ENCODE assay signal across 1 cellular context in genomic region chr11:47415949-47416472, GRCh38.
A peak's percentile ranks its signal among the peaks of the same experiment; 100 is the strongest.
TF ChIP-seq lines count a peak whose summit lies in the region.

No MANE protein-coding gene starts in this region.

TF ChIP-seq in HEK293, 187 proteins besides CTCF, POLR2A, EP300 and RAD21 (continued from another document and continues in another):
- TF ChIP-seq PRDM4 (tag by site-specific recombination; IDR thresholded peaks at IDR 0.05) (no peak), ZNF266 (tag by site-specific recombination; IDR thresholded peaks at IDR 0.05; ENCODE audit: low read depth) (no peak), ZNF701 (tag by site-specific recombination; IDR thresholded peaks at IDR 0.05) (no peak), EGR2 (tag by site-specific recombination; IDR thresholded peaks at IDR 0.05; ENCODE audit: low read depth) (no peak; the same call in 1 of the 2 replicates), ZNF692 (tag by site-specific recombination; IDR thresholded peaks at IDR 0.05) (0 out of 2 replicates have a peak, but pooled peaks have one; percentile 43), ZNF324 (tag by site-specific recombination; IDR thresholded peaks at IDR 0.05) (no peak), ZNF660 (tag by site-specific recombination; IDR thresholded peaks at IDR 0.05) (peak; percentile 75; the same call in 1 of the 2 replicates), ZNF112 (tag by site-specific recombination; IDR thresholded peaks at IDR 0.05) (no peak), ZBTB1 (tag by site-specific recombination; IDR thresholded peaks at IDR 0.05) (no peak), ZNF792 (tag by site-specific recombination; IDR thresholded peaks at IDR 0.05) (no peak), ZSCAN23 (tag by site-specific recombination; IDR thresholded peaks at IDR 0.05) (no peak), KLF16 (tag by site-specific recombination; IDR thresholded peaks at IDR 0.05) (no peak), ZNF239 (tag by site-specific recombination; IDR thresholded peaks at IDR 0.05) (no peak), ZBTB44 (tag by site-specific recombination; IDR thresholded peaks at IDR 0.05) (0 out of 2 replicates have a peak, but pooled peaks have one; percentile 25), ZFP41 (tag by site-specific recombination; IDR thresholded peaks at IDR 0.05; ENCODE audit: borderline replicate concordance) (no peak), ZNF169 (tag by site-specific recombination; IDR thresholded peaks at IDR 0.05) (no peak), ZNF677 (tag by site-specific recombination; IDR thresholded peaks at IDR 0.05) (no peak), ZNF639 (tag by site-specific recombination; IDR thresholded peaks at IDR 0.05) (no peak), ZNF23 (tag by site-specific recombination; IDR thresholded peaks at IDR 0.05; ENCODE audit: borderline replicate concordance) (no peak), ZNF830 (tag by site-specific recombination; IDR thresholded peaks at IDR 0.05; ENCODE audit: low read depth) (no peak), ZNF48 (tag by site-specific recombination; IDR thresholded peaks at IDR 0.05) (no peak), ZNF423 (tag by site-specific recombination; IDR thresholded peaks at IDR 0.05) (no peak), GLIS2 (tag by site-specific recombination; IDR thresholded peaks at IDR 0.05) (peak; percentile 42; the same call in 1 of the 2 replicates), ZNF398 (tag by site-specific recombination; IDR thresholded peaks at IDR 0.05) (peak; percentile 56), ZNF510 (tag by site-specific recombination; IDR thresholded peaks at IDR 0.05; ENCODE audit: insufficient replicate concordance) (no peak), ZBTB7A (tag by site-specific recombination; IDR thresholded peaks at IDR 0.05; ENCODE audit: low read depth) (no peak), ZNF157 (tag by site-specific recombination; IDR thresholded peaks at IDR 0.05) (no peak), ZNF26 (tag by site-specific recombination; IDR thresholded peaks at IDR 0.05) (no peak), MZF1 (tag by site-specific recombination; IDR thresholded peaks at IDR 0.05; ENCODE audit: borderline replicate concordance) (no peak)
- TF ChIP-seq, protein P1, sequence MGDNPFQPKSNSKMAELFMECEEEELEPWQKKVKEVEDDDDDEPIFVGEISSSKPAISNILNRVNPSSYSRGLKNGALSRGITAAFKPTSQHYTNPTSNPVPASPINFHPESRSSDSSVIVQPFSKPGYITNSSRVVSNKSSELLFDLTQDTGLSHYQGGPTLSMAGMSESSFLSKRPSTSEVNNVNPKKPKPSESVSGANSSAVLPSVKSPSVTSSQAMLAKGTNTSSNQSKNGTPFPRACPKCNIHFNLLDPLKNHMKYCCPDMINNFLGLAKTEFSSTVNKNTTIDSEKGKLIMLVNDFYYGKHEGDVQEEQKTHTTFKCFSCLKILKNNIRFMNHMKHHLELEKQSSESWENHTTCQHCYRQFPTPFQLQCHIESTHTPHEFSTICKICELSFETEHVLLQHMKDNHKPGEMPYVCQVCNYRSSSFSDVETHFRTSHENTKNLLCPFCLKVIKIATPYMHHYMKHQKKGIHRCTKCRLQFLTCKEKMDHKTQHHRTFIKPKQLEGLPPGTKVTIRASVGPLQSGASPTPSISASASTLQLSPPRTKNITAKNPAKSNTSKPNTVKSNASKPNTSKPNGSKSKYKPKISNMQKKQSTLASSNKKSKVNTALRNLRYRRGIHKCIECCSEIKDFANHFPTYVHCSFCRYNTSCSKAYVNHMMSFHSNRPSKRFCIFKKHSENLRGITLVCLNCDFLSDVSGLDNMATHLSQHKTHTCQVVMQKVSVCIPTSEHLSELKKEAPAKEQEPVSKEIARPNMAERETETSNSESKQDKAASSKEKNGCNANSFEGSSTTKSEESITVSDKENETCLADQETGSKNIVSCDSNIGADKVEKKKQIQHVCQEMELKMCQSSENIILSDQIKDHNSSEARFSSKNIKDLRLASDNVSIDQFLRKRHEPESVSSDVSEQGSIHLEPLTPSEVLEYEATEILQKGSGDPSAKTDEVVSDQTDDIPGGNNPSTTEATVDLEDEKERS (tag by site-specific recombination; IDR thresholded peaks at IDR 0.05) = no peak
- TF ChIP-seq, protein P2, sequence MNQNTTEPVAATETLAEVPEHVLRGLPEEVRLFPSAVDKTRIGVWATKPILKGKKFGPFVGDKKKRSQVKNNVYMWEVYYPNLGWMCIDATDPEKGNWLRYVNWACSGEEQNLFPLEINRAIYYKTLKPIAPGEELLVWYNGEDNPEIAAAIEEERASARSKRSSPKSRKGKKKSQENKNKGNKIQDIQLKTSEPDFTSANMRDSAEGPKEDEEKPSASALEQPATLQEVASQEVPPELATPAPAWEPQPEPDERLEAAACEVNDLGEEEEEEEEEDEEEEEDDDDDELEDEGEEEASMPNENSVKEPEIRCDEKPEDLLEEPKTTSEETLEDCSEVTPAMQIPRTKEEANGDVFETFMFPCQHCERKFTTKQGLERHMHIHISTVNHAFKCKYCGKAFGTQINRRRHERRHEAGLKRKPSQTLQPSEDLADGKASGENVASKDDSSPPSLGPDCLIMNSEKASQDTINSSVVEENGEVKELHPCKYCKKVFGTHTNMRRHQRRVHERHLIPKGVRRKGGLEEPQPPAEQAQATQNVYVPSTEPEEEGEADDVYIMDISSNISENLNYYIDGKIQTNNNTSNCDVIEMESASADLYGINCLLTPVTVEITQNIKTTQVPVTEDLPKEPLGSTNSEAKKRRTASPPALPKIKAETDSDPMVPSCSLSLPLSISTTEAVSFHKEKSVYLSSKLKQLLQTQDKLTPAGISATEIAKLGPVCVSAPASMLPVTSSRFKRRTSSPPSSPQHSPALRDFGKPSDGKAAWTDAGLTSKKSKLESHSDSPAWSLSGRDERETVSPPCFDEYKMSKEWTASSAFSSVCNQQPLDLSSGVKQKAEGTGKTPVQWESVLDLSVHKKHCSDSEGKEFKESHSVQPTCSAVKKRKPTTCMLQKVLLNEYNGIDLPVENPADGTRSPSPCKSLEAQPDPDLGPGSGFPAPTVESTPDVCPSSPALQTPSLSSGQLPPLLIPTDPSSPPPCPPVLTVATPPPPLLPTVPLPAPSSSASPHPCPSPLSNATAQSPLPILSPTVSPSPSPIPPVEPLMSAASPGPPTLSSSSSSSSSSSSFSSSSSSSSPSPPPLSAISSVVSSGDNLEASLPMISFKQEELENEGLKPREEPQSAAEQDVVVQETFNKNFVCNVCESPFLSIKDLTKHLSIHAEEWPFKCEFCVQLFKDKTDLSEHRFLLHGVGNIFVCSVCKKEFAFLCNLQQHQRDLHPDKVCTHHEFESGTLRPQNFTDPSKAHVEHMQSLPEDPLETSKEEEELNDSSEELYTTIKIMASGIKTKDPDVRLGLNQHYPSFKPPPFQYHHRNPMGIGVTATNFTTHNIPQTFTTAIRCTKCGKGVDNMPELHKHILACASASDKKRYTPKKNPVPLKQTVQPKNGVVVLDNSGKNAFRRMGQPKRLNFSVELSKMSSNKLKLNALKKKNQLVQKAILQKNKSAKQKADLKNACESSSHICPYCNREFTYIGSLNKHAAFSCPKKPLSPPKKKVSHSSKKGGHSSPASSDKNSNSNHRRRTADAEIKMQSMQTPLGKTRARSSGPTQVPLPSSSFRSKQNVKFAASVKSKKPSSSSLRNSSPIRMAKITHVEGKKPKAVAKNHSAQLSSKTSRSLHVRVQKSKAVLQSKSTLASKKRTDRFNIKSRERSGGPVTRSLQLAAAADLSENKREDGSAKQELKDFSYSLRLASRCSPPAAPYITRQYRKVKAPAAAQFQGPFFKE (tag by site-specific recombination; IDR thresholded peaks at IDR 0.05; ENCODE audit: borderline replicate concordance) = no peak
- TF ChIP-seq, protein P3, sequence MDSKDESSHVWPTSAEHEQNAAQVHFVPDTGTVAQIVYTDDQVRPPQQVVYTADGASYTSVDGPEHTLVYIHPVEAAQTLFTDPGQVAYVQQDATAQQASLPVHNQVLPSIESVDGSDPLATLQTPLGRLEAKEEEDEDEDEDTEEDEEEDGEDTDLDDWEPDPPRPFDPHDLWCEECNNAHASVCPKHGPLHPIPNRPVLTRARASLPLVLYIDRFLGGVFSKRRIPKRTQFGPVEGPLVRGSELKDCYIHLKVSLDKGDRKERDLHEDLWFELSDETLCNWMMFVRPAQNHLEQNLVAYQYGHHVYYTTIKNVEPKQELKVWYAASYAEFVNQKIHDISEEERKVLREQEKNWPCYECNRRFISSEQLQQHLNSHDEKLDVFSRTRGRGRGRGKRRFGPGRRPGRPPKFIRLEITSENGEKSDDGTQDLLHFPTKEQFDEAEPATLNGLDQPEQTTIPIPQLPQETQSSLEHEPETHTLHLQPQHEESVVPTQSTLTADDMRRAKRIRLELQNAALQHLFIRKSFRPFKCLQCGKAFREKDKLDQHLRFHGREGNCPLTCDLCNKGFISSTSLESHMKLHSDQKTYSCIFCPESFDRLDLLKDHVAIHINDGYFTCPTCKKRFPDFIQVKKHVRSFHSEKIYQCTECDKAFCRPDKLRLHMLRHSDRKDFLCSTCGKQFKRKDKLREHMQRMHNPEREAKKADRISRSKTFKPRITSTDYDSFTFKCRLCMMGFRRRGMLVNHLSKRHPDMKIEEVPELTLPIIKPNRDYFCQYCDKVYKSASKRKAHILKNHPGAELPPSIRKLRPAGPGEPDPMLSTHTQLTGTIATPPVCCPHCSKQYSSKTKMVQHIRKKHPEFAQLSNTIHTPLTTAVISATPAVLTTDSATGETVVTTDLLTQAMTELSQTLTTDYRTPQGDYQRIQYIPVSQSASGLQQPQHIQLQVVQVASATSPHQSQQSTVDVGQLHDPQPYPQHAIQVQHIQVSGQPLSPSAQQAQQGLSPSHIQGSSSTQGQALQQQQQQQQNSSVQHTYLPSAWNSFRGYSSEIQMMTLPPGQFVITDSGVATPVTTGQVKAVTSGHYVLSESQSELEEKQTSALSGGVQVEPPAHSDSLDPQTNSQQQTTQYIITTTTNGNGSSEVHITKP (tag by site-specific recombination; IDR thresholded peaks at IDR 0.05) = no peak
